ENCODE assay signal across 17 cellular contexts in genomic region chr2:2842466-2842865, GRCh38.
A peak's percentile ranks its signal among the peaks of the same experiment; 100 is the strongest.
DNase-seq lines count a peak whose midpoint lies in the region; ATAC-seq and TF ChIP-seq lines count a peak whose summit lies in the region.
"Had no signal": no experiment of that assay in that cellular context is flagged by ENCODE, and none has a peak within 500 bp of the region (broad histone marks: within the 10 kb centered on the region; RNA-seq: fewer than 3 reads in every experiment).

No MANE protein-coding gene starts in this region.

- no peak overlapping the region for H3K9ac ChIP-seq in endodermal cell (ENCODE audit: extremely low read depth, low read length, poor library complexity, severe bottlenecking)
- H3K9ac ChIP-seq: BLaER1 had no signal

- WGBS in endodermal cell (ENCODE audit: insufficient coverage in 1 of 2, insufficient read length in 1 of 2), 2 experiments = 91 to 100% methylated on average over 3 to 7 of the region's 7 CpGs

- H3K4me1 ChIP-seq in endodermal cell (ENCODE audit: control insufficient read depth, insufficient read depth, low read length) = no peaks in the 10 kb centered on the region

- intact Hi-C loops in posterior vena cava (cut with DNase I) = no loop called here

- no peak for TF ChIP-seq CTCF in endodermal cell (conservative IDR thresholded peaks at IDR 0.05)

- DNase-seq in activated effector memory CD4-positive, alpha-beta T cell treated with anti-CD3 and anti-CD28 coated beads, Interleukin-2, amount 50 U/mL, for 16 hours = peak; percentile 48
- no peak for DNase-seq in activated effector memory CD4-positive, alpha-beta T cell treated with Interleukin-2 at 50 U/mL for 16 hours
- DNase-seq in islet precursor cell (peak; percentile 22), posterior vena cava (ENCODE audit: low spot score) (peak; percentile 26), NCI-H526 treated with DMSO at 0.1 percent for 48 hours (lab: John Stamatoyannopoulos, UW) (no peak), endodermal cell (no peak)
- DNase-seq: 8988T; CD4-positive, alpha-beta memory T cell; DMS153; DMS79; GDM1; HCEC 1CT had no signal

- H3K27ac ChIP-seq in temporal lobe (ENCODE audit: low read depth, low read length) = peak overlapping the region; percentile 7
- no peak overlapping the region for H3K27ac ChIP-seq in endodermal cell (ENCODE audit: low read depth, low read length)
- H3K27ac ChIP-seq: BLaER1 had no signal

- H3K36me3 Mint-ChIP-seq in endodermal cell (ENCODE audit: low read depth) = no peaks in the 10 kb centered on the region
- H3K36me3 Mint-ChIP-seq: CD14-positive monocyte; CD4-positive, alpha-beta memory T cell had no signal

- H3K27ac Mint-ChIP-seq in endodermal cell = no peak overlapping the region
- H3K27ac Mint-ChIP-seq: CD14-positive monocyte; CD4-positive, alpha-beta memory T cell; GM23338 had no signal

- no peaks in the 10 kb centered on the region for H3K27me3 ChIP-seq in endodermal cell (ENCODE audit: control insufficient read depth, insufficient read depth, low read length, poor library complexity, severe bottlenecking)
- H3K27me3 ChIP-seq: BLaER1 had no signal

- H3K9me3 Mint-ChIP-seq in endodermal cell = peaks cover 8% of the 10 kb centered on the region
- H3K9me3 Mint-ChIP-seq: GM23338 had no signal

- H3K4me3 ChIP-seq in endodermal cell (ENCODE audit: low read length) = no peak overlapping the region
- H3K4me3 ChIP-seq: BLaER1, GM23338 had no signal

- no peaks in the 10 kb centered on the region for H3K36me3 ChIP-seq in endodermal cell (ENCODE audit: control insufficient read depth, insufficient read depth, low read length)
- H3K36me3 ChIP-seq: BLaER1 had no signal

- H3K9me3 ChIP-seq in endodermal cell (ENCODE audit: control insufficient read depth, low read length) = peaks cover 6% of the 10 kb centered on the region
- H3K9me3 ChIP-seq: BLaER1 had no signal

- no peak for ATAC-seq in GM18867 (IDR thresholded peaks at IDR 0.05; ENCODE audit: unreplicated experiment)
- ATAC-seq: GM23338 had no signal

- peaks cover 4% of the 10 kb centered on the region for H3K27me3 Mint-ChIP-seq in endodermal cell (ENCODE audit: insufficient read depth)

- no peak overlapping the region for H3K4me3 Mint-ChIP-seq in endodermal cell
- H3K4me3 Mint-ChIP-seq: CD14-positive monocyte; CD4-positive, alpha-beta memory T cell; GM23338 had no signal

- H3K4me1 Mint-ChIP-seq in endodermal cell = no peaks in the 10 kb centered on the region
- H3K4me1 Mint-ChIP-seq: CD14-positive monocyte; CD4-positive, alpha-beta memory T cell had no signal

Comparison
In these comparisons a context has a peak if more than half of its experiments do, and no peak if none do; other contexts are left out.
1. DNase-seq: peak in activated effector memory CD4-positive, alpha-beta T cell treated with anti-CD3 and anti-CD28 coated beads, Interleukin-2, amount 50 U/mL, for 16 hours (single experiment), islet precursor cell (single experiment) and posterior vena cava (single experiment); none in activated effector memory CD4-positive, alpha-beta T cell treated with Interleukin-2 at 50 U/mL for 16 hours (single experiment), NCI-H526 treated with DMSO at 0.1 percent for 48 hours (single experiment) and endodermal cell (single experiment).